2 cellular contexts compared by ENCODE assay signal in the genomic region with DNA sequence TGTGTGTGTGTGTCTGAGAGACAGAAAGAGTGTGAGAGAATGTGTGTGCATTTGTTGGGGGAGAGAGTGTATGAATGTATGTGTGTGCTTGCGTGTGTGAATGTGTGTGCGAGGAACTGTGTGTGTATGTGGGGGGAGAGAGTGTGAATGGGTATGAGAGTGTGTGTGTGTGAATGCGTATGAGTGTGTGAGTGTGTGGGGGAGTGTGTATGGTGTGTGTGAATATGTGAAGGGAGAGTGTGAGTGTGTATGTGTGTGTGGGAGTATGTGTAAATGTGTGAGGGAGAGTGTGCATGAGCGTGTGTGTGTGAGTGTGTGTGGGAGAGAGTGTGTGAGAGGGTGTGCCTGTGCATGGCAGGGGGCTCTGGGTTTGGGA.
A peak's percentile ranks its signal among the peaks of the same experiment; 100 is the strongest.
TF ChIP-seq lines count a peak whose summit lies in the region.

No MANE protein-coding gene starts in this region.

TF ChIP-seq in HepG2, 621 proteins besides CTCF, POLR2A, EP300 and RAD21:
- 0 out of 2 replicates have a peak, but pooled peaks have one; percentile 34 for TF ChIP-seq IKZF1 (IDR thresholded peaks at IDR 0.05)
- TF ChIP-seq, protein P1, sequence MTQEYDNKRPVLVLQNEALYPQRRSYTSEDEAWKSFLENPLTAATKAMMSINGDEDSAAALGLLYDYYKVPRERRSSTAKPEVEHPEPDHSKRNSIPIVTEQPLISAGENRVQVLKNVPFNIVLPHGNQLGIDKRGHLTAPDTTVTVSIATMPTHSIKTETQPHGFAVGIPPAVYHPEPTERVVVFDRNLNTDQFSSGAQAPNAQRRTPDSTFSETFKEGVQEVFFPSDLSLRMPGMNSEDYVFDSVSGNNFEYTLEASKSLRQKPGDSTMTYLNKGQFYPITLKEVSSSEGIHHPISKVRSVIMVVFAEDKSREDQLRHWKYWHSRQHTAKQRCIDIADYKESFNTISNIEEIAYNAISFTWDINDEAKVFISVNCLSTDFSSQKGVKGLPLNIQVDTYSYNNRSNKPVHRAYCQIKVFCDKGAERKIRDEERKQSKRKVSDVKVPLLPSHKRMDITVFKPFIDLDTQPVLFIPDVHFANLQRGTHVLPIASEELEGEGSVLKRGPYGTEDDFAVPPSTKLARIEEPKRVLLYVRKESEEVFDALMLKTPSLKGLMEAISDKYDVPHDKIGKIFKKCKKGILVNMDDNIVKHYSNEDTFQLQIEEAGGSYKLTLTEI (CRISPR knock-in tag; conservative IDR thresholded peaks at IDR 0.05) = no peak
- TF ChIP-seq PTBP1 (IDR thresholded peaks at IDR 0.05; ENCODE audit: low read depth, low read length, poor library complexity, severe bottlenecking) = no peak
- TF ChIP-seq BORCS8-MEF2B (CRISPR knock-in tag; IDR thresholded peaks at IDR 0.05) = no peak
- TF ChIP-seq, protein P2, sequence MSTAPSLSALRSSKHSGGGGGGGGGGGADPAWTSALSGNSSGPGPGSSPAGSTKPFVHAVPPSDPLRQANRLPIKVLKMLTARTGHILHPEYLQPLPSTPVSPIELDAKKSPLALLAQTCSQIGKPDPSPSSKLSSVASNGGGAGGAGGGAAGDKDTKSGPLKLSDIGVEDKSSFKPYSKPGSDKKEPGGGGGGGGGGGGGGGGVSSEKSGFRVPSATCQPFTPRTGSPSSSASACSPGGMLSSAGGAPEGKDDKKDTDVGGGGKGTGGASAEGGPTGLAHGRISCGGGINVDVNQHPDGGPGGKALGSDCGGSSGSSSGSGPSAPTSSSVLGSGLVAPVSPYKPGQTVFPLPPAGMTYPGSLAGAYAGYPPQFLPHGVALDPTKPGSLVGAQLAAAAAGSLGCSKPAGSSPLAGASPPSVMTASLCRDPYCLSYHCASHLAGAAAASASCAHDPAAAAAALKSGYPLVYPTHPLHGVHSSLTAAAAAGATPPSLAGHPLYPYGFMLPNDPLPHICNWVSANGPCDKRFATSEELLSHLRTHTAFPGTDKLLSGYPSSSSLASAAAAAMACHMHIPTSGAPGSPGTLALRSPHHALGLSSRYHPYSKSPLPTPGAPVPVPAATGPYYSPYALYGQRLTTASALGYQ (CRISPR knock-in tag; IDR thresholded peaks at IDR 0.05) = no peak
- TF ChIP-seq MIER2 (CRISPR knock-in tag; IDR thresholded peaks at IDR 0.05) = no peak
- TF ChIP-seq ZNF781 (CRISPR knock-in tag; IDR thresholded peaks at IDR 0.05; ENCODE audit: borderline replicate concordance, not compliant biosample characterization) = no peak
- TF ChIP-seq ZNF274 (CRISPR knock-in tag; IDR thresholded peaks at IDR 0.05) = no peak
- TF ChIP-seq, protein P3, sequence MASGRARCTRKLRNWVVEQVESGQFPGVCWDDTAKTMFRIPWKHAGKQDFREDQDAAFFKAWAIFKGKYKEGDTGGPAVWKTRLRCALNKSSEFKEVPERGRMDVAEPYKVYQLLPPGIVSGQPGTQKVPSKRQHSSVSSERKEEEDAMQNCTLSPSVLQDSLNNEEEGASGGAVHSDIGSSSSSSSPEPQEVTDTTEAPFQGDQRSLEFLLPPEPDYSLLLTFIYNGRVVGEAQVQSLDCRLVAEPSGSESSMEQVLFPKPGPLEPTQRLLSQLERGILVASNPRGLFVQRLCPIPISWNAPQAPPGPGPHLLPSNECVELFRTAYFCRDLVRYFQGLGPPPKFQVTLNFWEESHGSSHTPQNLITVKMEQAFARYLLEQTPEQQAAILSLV (CRISPR knock-in tag; IDR thresholded peaks at IDR 0.05; ENCODE audit: borderline replicate concordance) = no peak
- TF ChIP-seq, protein P4, sequence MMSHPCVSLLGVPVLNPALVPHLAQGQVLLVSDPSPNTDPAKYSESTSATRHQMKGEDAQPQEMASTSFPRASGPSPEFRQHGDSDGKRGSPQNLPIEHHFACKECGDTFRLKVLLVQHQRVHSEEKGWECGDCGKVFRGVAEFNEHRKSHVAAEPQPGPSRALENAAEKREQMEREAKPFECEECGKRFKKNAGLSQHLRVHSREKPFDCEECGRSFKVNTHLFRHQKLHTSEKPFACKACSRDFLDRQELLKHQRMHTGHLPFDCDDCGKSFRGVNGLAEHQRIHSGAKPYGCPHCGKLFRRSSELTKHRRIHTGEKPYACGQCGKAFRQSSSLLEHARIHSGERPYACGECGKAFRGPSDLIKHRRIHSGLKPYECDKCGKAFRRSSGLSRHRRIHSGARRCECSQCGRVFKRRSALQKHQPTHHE (CRISPR knock-in tag; IDR thresholded peaks at IDR 0.05; ENCODE audit: borderline replicate concordance) = no peak
- TF ChIP-seq KDM3A (CRISPR knock-in tag; IDR thresholded peaks at IDR 0.05; ENCODE audit: low read depth) = no peak
- no peak for TF ChIP-seq ZNF841 (CRISPR knock-in tag; IDR thresholded peaks at IDR 0.05; ENCODE audit: borderline replicate concordance)
- no peak for TF ChIP-seq ZNF670 (CRISPR knock-in tag; IDR thresholded peaks at IDR 0.05; ENCODE audit: borderline replicate concordance)
- TF ChIP-seq, protein P5, sequence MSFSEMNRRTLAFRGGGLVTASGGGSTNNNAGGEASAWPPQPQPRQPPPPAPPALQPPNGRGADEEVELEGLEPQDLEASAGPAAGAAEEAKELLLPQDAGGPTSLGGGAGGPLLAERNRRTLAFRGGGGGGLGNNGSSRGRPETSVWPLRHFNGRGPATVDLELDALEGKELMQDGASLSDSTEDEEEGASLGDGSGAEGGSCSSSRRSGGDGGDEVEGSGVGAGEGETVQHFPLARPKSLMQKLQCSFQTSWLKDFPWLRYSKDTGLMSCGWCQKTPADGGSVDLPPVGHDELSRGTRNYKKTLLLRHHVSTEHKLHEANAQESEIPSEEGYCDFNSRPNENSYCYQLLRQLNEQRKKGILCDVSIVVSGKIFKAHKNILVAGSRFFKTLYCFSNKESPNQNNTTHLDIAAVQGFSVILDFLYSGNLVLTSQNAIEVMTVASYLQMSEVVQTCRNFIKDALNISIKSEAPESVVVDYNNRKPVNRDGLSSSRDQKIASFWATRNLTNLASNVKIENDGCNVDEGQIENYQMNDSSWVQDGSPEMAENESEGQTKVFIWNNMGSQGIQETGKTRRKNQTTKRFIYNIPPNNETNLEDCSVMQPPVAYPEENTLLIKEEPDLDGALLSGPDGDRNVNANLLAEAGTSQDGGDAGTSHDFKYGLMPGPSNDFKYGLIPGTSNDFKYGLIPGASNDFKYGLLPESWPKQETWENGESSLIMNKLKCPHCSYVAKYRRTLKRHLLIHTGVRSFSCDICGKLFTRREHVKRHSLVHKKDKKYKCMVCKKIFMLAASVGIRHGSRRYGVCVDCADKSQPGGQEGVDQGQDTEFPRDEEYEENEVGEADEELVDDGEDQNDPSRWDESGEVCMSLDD (CRISPR knock-in tag; IDR thresholded peaks at IDR 0.05; ENCODE audit: borderline replicate concordance) = no peak
- peak; percentile 12 for TF ChIP-seq ZNF282 (IDR thresholded peaks at IDR 0.05; ENCODE audit: partially characterized antibody)
TF ChIP-seq in HepG2: peak in this region for 2.

TF ChIP-seq in K562, 482 proteins besides CTCF, POLR2A, EP300 and RAD21 (continues in another document):
- TF ChIP-seq FOXA3 (CRISPR knock-in tag; conservative IDR thresholded peaks at IDR 0.05 in 1 of 2, IDR thresholded peaks at IDR 0.05 in 1 of 2) (no peak), SRSF3 (IDR thresholded peaks at IDR 0.05; ENCODE audit: insufficient read depth, low read length) (no peak), TCF7 (IDR thresholded peaks at IDR 0.05; ENCODE audit: borderline replicate concordance) (no peak), HMG20A (CRISPR knock-in tag; conservative IDR thresholded peaks at IDR 0.05) (no peak), NR2C2 (CRISPR knock-in tag; IDR thresholded peaks at IDR 0.05) (no peak), NR2C2 (tag; IDR thresholded peaks at IDR 0.05) (no peak), KDM2B (CRISPR knock-in tag; IDR thresholded peaks at IDR 0.05) (no peak), TCF7L2 (IDR thresholded peaks at IDR 0.05; ENCODE audit: low read depth, low read length) (no peak), NFIC (IDR thresholded peaks at IDR 0.05) (no peak), PRPF4 (IDR thresholded peaks at IDR 0.05; ENCODE audit: insufficient read depth, low read depth, low read length, poor library complexity, severe bottlenecking) (no peak), SMC3 (conservative IDR thresholded peaks at IDR 0.05; ENCODE audit: insufficient read depth, low read depth, low read length) (no peak), ETV5 (CRISPR knock-in tag; IDR thresholded peaks at IDR 0.05; ENCODE audit: low read depth) (no peak), IRF2 (CRISPR knock-in tag; IDR thresholded peaks at IDR 0.05) (no peak), ZNF57 (CRISPR knock-in tag; IDR thresholded peaks at IDR 0.05) (no peak), HNRNPUL1 (IDR thresholded peaks at IDR 0.05; ENCODE audit: low read length) (no peak), SAFB (IDR thresholded peaks at IDR 0.05; ENCODE audit: borderline replicate concordance, low read depth, low read length) (no peak), POLR3A (IDR thresholded peaks at IDR 0.05; ENCODE audit: borderline replicate concordance, extremely low read depth, insufficient read depth, insufficient read length) (no peak)
- TF ChIP-seq, protein P6, sequence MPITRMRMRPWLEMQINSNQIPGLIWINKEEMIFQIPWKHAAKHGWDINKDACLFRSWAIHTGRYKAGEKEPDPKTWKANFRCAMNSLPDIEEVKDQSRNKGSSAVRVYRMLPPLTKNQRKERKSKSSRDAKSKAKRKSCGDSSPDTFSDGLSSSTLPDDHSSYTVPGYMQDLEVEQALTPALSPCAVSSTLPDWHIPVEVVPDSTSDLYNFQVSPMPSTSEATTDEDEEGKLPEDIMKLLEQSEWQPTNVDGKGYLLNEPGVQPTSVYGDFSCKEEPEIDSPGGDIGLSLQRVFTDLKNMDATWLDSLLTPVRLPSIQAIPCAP (CRISPR knock-in tag; IDR thresholded peaks at IDR 0.05; ENCODE audit: borderline replicate concordance) = no peak
- TF ChIP-seq, protein P7, sequence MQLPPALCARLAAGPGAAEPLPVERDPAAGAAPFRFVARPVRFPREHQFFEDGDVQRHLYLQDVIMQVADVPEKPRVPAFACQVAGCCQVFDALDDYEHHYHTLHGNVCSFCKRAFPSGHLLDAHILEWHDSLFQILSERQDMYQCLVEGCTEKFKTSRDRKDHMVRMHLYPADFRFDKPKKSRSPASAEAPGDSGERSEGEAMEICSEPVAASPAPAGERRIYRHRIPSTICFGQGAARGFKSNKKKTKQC (CRISPR knock-in tag; IDR thresholded peaks at IDR 0.05) = no peak
- TF ChIP-seq, protein P8, sequence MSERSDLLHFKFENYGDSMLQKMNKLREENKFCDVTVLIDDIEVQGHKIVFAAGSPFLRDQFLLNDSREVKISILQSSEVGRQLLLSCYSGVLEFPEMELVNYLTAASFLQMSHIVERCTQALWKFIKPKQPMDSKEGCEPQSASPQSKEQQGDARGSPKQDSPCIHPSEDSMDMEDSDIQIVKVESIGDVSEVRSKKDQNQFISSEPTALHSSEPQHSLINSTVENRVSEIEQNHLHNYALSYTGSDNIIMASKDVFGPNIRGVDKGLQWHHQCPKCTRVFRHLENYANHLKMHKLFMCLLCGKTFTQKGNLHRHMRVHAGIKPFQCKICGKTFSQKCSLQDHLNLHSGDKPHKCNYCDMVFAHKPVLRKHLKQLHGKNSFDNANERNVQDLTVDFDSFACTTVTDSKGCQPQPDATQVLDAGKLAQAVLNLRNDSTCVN (CRISPR knock-in tag; IDR thresholded peaks at IDR 0.05) = peak; percentile 80; the same call in 1 of the 2 replicates
- TF ChIP-seq, protein P9, sequence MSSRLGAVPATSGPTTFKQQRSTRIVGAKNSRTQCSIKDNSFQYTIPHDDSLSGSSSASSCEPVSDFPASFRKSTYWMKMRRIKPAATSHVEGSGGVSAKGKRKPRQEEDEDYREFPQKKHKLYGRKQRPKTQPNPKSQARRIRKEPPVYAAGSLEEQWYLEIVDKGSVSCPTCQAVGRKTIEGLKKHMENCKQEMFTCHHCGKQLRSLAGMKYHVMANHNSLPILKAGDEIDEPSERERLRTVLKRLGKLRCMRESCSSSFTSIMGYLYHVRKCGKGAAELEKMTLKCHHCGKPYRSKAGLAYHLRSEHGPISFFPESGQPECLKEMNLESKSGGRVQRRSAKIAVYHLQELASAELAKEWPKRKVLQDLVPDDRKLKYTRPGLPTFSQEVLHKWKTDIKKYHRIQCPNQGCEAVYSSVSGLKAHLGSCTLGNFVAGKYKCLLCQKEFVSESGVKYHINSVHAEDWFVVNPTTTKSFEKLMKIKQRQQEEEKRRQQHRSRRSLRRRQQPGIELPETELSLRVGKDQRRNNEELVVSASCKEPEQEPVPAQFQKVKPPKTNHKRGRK (tag; IDR thresholded peaks at IDR 0.05) = no peak
- TF ChIP-seq, protein P10, sequence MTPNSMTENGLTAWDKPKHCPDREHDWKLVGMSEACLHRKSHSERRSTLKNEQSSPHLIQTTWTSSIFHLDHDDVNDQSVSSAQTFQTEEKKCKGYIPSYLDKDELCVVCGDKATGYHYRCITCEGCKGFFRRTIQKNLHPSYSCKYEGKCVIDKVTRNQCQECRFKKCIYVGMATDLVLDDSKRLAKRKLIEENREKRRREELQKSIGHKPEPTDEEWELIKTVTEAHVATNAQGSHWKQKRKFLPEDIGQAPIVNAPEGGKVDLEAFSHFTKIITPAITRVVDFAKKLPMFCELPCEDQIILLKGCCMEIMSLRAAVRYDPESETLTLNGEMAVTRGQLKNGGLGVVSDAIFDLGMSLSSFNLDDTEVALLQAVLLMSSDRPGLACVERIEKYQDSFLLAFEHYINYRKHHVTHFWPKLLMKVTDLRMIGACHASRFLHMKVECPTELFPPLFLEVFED (CRISPR knock-in tag; conservative IDR thresholded peaks at IDR 0.05) = 0 out of 2 replicates have a peak, but pooled peaks have one; percentile 43
- TF ChIP-seq, protein P11, sequence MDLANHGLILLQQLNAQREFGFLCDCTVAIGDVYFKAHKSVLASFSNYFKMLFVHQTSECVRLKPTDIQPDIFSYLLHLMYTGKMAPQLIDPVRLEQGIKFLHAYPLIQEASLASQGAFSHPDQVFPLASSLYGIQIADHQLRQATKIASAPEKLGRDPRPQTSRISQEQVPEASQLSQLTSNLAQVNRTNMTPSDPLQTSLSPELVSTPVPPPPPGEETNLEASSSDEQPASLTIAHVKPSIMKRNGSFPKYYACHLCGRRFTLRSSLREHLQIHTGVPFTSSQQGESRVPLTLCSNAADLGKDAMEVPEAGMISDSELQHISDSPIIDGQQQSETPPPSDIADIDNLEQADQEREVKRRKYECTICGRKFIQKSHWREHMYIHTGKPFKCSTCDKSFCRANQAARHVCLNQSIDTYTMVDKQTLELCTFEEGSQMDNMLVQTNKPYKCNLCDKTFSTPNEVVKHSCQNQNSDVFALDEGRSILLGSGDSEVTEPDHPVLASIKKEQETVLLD (IDR thresholded peaks at IDR 0.05) = no peak
- TF ChIP-seq, protein P12, sequence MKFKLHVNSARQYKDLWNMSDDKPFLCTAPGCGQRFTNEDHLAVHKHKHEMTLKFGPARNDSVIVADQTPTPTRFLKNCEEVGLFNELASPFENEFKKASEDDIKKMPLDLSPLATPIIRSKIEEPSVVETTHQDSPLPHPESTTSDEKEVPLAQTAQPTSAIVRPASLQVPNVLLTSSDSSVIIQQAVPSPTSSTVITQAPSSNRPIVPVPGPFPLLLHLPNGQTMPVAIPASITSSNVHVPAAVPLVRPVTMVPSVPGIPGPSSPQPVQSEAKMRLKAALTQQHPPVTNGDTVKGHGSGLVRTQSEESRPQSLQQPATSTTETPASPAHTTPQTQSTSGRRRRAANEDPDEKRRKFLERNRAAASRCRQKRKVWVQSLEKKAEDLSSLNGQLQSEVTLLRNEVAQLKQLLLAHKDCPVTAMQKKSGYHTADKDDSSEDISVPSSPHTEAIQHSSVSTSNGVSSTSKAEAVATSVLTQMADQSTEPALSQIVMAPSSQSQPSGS (CRISPR knock-in tag; IDR thresholded peaks at IDR 0.05) = no peak
- TF ChIP-seq, protein P13, sequence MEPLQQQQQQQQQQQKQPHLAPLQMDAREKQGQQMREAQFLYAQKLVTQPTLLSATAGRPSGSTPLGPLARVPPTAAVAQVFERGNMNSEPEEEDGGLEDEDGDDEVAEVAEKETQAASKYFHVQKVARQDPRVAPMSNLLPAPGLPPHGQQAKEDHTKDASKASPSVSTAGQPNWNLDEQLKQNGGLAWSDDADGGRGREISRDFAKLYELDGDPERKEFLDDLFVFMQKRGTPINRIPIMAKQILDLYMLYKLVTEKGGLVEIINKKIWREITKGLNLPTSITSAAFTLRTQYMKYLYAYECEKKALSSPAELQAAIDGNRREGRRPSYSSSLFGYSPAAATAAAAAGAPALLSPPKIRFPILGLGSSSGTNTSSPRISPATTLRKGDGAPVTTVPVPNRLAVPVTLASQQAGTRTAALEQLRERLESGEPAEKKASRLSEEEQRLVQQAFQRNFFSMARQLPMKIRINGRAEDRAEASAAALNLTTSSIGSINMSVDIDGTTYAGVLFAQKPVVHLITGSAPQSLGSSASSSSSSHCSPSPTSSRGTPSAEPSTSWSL (CRISPR knock-in tag; IDR thresholded peaks at IDR 0.05; ENCODE audit: borderline replicate concordance) = no peak
